Comparison of ENCODE assay signal across 8 cellular contexts in the genomic region with DNA sequence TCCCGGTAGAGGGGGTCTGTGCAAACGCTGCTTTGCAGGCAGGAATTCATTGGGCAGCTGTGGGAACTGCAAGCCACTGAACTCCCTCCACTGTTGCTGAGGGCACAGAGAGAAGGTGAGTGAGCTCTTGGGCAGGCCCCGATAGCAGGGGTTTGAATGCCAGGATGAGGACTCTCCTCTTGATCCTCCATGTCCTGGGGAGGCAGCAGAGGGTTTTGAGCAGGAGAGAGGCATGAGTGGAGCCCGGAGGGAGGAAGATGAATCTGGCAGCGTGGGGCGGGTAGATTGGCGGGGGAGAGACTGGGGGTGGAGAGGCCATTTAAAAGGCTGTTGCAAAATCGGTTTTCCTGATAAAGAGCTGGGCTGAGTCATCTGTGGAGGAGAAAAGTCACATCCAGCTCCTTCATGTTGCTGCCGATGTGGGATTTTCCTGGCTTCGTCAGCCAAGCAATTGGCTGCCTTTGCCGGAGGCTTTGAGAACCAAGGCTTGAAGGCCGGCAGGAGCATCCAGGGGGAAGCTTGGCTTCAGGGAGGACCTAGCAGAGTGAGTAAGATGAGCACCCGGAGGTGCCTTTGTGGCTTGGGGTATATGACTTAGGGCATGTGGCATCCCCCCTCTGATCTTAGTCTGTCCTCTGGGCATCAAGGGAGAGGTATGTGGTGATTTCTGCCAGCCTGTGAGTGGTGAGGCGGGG.
DNase-seq lines count a peak whose midpoint lies in the region; ATAC-seq, FAIRE-seq and TF ChIP-seq lines count a peak whose summit lies in the region.

A gene with protein sequence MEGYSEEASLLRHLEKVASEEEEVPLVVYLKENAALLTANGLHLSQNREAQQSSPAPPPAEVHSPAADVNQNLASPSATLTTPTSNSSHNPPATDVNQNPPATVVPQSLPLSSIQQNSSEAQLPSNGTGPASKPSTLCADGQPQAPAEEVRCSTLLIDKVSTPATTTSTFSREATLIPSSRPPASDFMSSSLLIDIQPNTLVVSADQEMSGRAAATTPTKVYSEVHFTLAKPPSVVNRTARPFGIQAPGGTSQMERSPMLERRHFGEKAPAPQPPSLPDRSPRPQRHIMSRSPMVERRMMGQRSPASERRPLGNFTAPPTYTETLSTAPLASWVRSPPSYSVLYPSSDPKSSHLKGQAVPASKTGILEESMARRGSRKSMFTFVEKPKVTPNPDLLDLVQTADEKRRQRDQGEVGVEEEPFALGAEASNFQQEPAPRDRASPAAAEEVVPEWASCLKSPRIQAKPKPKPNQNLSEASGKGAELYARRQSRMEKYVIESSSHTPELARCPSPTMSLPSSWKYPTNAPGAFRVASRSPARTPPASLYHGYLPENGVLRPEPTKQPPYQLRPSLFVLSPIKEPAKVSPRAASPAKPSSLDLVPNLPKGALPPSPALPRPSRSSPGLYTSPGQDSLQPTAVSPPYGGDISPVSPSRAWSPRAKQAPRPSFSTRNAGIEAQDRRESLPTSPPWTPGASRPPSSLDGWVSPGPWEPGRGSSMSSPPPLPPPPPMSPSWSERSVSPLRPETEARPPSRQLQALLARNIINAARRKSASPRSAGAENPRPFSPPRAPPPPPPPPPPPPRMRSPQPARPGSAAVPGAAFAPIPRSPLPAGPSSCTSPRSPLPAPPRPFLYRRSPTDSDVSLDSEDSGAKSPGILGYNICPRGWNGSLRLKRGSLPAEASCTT (plus strand): TSS at position 350 of the 695 bp plus-strand sequence. CDS start 7,616 bp downstream, outside the sequence.

- H3K4me3 ChIP-seq in astrocyte of the spinal cord (ENCODE audit: low read depth, low read length) (peak within 1 kb of the TSS; percentile 48), WERI-Rb-1 (ENCODE audit: low read depth, low read length) (no peak within 1 kb of the TSS)

- no peak within 1 kb of the TSS for H3K27ac ChIP-seq in WERI-Rb-1

- in situ Hi-C loops in astrocyte of the spinal cord (cut with HindIII; ENCODE audit: low sequenced_read_pairs): no loop called here

- no peaks in the 10 kb centered on the region for H3K27me3 ChIP-seq in WERI-Rb-1 (ENCODE audit: insufficient read depth, low read depth, severe bottlenecking)

- DNase-seq in HTR-8/SVneo (ENCODE audit: insufficient read length, low spot score): peak; percentile 56
- peak; percentile 92 for DNase-seq in astrocyte of the spinal cord (ENCODE audit: low read depth, low spot score)
- DNase-seq in kidney glomerular epithelial cell (lab: John Stamatoyannopoulos, UW): peak; percentile 93
- peak; percentile 96 for DNase-seq in stromal cell of bone marrow (ENCODE audit: low read depth)
- no peak for DNase-seq in WERI-Rb-1
- no peak for DNase-seq in NCI-H146 treated with DMSO at 0.1 percent for 48 hours (lab: John Stamatoyannopoulos, UW; ENCODE audit: unreplicated experiment)

- FAIRE-seq in HTR-8/SVneo (lab: Jason Lieb, UNC): peak; percentile 13

- TF ChIP-seq CTCF in astrocyte of the spinal cord (IDR thresholded peaks at IDR 0.05; ENCODE audit: low read depth, low read length) (peak; percentile 2), WERI-Rb-1 (IDR thresholded peaks at IDR 0.05; ENCODE audit: low read depth, low read length) (no peak)

- H3K9me3 ChIP-seq in WERI-Rb-1 (ENCODE audit: severe bottlenecking): no peaks in the 10 kb centered on the region

- ATAC-seq in GM19397 (IDR thresholded peaks at IDR 0.05; ENCODE audit: unreplicated experiment): no peak
- no peak for ATAC-seq in HG03354 (IDR thresholded peaks at IDR 0.05; ENCODE audit: poor library complexity, severe bottlenecking, unreplicated experiment)

- H3K36me3 ChIP-seq in WERI-Rb-1: no peaks in the 10 kb centered on the region

Comparison
In these comparisons a context has a peak if more than half of its experiments do, and no peak if none do; other contexts are left out.
1. DNase-seq: peak in HTR-8/SVneo (single experiment), astrocyte of the spinal cord (single experiment), kidney glomerular epithelial cell (single experiment) and stromal cell of bone marrow (single experiment); none in WERI-Rb-1 (single experiment) and NCI-H146 treated with DMSO at 0.1 percent for 48 hours (single experiment).